ENCODE assay signal across 33 cellular contexts in genomic region chr5:15056988-15057592, GRCh38.
"Had no signal": no experiment of that assay in that cellular context is flagged by ENCODE, and none has a peak within 500 bp of the region (broad histone marks: within the 10 kb centered on the region; RNA-seq: fewer than 3 reads in every experiment).

No MANE protein-coding gene starts in this region.

- H3K9me3 ChIP-seq: MG63, SJCRH30 had no signal

- H2AFZ ChIP-seq: PC-9 had no signal

- DNase-seq: Kasumi-1, MG63, NCI-H1048, NCI-H1092 treated with DMSO at 0.1 percent for 48 hours, NCI-H1105 treated with DMSO at 0.1 percent for 48 hours, NCI-H1436, NCI-H146, NCI-H1694, NCI-H187, NCI-H1930, NCI-H2029 treated with DMSO at 0.1 percent for 48 hours, NCI-H2081 treated with DMSO at 0.1 percent for 48 hours, NCI-H2107, NCI-H2171, NCI-H226, NCI-H446 treated with DMSO at 0.1 percent for 48 hours, NCI-H510A, NCI-H524, NCI-H526, NCI-H69, NCI-H748 treated with DMSO at 0.1 percent for 48 hours, NCI-H82, PC-9, SHP77, SIG-M5, SJCRH30, T-cell had no signal

- H3K4me1 ChIP-seq: SJCRH30 had no signal

- ATAC-seq: Panc1, Right ventricle myocardium inferior, SK-N-SH treated with all-trans-retinoic acid at 6 μM for 48 hours, T-cell had no signal

- H3K27ac ChIP-seq: PC-9, RWPE1, SJCRH30, SK-N-MC had no signal

- H3K4me3 ChIP-seq: MG63, PC-9, SJCRH30, SK-N-MC had no signal

- FAIRE-seq: RCC 7860 had no signal

- H3K36me3 ChIP-seq: MG63, SJCRH30 had no signal

- H3K27me3 ChIP-seq: SJCRH30 had no signal

- H3K4me2 ChIP-seq: PC-9 had no signal
